Comparison of ENCODE assay signal across 3 cellular contexts in the genomic region with DNA sequence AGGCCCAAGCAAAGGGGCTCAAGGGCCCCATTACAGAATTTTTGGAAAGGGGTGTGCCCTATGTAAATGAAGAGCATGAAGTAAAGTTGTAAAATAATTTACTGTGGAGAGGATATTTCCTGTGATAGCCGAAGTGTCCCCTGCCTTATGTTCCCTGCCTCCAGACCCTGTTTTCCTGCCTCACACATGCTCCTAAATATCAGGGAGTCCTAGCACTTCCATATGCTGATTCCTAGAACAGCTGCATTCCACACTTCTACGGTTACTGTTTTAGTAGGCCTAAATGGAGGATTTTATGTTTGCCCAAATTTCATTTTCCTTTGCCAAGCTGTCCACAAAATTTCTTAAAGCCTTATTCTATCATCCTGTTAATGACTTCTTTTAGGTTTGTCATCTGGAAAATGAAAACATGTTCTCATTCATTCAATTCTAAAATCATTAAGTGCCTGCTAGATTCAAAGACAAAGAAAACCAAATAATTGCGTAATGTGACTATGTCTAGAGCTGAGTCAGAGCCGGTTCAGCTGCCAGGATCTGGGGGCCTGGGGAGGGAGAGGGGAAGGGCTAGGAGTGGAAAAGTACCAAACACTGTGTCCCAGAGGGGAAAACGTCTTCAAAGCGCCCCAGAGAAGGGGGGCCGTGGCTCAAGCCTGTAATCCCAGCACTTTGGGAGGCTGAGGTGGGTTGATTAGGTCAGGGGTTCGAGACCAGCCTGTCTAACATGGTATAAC.
A peak's percentile ranks its signal among the peaks of the same experiment; 100 is the strongest.
TF ChIP-seq lines count a peak whose summit lies in the region.

No MANE protein-coding gene starts in this region.

TF ChIP-seq in A549, 52 proteins besides CTCF, POLR2A, EP300 and RAD21:
- peak; percentile 74 to 95; a peak in 3 of 4 replicates for TF ChIP-seq CEBPB (IDR thresholded peaks at IDR 0.05)
- TF ChIP-seq FOSL2 (IDR thresholded peaks at IDR 0.05) = no peak
- TF ChIP-seq FOSL2 (CRISPR knock-in tag; IDR thresholded peaks at IDR 0.05) = peak; percentile 52
- no peak for TF ChIP-seq ZC3H11A (IDR thresholded peaks at IDR 0.05)
TF ChIP-seq in A549: peak in this region for 2.

TF ChIP-seq in HepG2, 621 proteins besides CTCF, POLR2A, EP300 and RAD21 (continues in another document):
- peak; percentile 32; the same call in 1 of the 2 replicates for TF ChIP-seq TBX2 (CRISPR knock-in tag; IDR thresholded peaks at IDR 0.05; ENCODE audit: borderline replicate concordance)
- TF ChIP-seq, protein P1, sequence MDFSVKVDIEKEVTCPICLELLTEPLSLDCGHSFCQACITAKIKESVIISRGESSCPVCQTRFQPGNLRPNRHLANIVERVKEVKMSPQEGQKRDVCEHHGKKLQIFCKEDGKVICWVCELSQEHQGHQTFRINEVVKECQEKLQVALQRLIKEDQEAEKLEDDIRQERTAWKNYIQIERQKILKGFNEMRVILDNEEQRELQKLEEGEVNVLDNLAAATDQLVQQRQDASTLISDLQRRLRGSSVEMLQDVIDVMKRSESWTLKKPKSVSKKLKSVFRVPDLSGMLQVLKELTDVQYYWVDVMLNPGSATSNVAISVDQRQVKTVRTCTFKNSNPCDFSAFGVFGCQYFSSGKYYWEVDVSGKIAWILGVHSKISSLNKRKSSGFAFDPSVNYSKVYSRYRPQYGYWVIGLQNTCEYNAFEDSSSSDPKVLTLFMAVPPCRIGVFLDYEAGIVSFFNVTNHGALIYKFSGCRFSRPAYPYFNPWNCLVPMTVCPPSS (IDR thresholded peaks at IDR 0.05) = no peak
- TF ChIP-seq CCAR2 (optimal IDR thresholded peaks at IDR 0.05; ENCODE audit: low read depth, low read length) = no peak
- TF ChIP-seq, protein P2, sequence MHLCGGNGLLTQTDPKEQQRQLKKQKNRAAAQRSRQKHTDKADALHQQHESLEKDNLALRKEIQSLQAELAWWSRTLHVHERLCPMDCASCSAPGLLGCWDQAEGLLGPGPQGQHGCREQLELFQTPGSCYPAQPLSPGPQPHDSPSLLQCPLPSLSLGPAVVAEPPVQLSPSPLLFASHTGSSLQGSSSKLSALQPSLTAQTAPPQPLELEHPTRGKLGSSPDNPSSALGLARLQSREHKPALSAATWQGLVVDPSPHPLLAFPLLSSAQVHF (CRISPR knock-in tag; IDR thresholded peaks at IDR 0.05) = no peak
- no peak for TF ChIP-seq KLF6 (CRISPR knock-in tag; IDR thresholded peaks at IDR 0.05)
- peak; percentile 41; the same call in 1 of the 2 replicates for TF ChIP-seq CREM (IDR thresholded peaks at IDR 0.05)
- TF ChIP-seq CREM (CRISPR knock-in tag; IDR thresholded peaks at IDR 0.05) = no peak
- peak; percentile 29; the same call in 1 of the 2 replicates for TF ChIP-seq SMC3 (IDR thresholded peaks at IDR 0.05; ENCODE audit: low read length)
- TF ChIP-seq ZKSCAN1 (IDR thresholded peaks at IDR 0.05; ENCODE audit: low read length) = no peak
- TF ChIP-seq, protein P3, sequence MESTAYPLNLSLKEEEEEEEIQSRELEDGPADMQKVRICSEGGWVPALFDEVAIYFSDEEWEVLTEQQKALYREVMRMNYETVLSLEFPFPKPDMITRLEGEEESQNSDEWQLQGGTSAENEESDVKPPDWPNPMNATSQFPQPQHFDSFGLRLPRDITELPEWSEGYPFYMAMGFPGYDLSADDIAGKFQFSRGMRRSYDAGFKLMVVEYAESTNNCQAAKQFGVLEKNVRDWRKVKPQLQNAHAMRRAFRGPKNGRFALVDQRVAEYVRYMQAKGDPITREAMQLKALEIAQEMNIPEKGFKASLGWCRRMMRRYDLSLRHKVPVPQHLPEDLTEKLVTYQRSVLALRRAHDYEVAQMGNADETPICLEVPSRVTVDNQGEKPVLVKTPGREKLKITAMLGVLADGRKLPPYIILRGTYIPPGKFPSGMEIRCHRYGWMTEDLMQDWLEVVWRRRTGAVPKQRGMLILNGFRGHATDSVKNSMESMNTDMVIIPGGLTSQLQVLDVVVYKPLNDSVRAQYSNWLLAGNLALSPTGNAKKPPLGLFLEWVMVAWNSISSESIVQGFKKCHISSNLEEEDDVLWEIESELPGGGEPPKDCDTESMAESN (CRISPR knock-in tag; conservative IDR thresholded peaks at IDR 0.05) = peak; percentile 49; the same call in 1 of the 2 replicates
- TF ChIP-seq ZNF737 (CRISPR knock-in tag; IDR thresholded peaks at IDR 0.05; ENCODE audit: borderline replicate concordance) = no peak
- TF ChIP-seq CBX2 (IDR thresholded peaks at IDR 0.05; ENCODE audit: low read depth, low read length) = no peak
- no peak for TF ChIP-seq CBX2 (CRISPR knock-in tag; IDR thresholded peaks at IDR 0.05; ENCODE audit: low read depth)
- TF ChIP-seq, protein P4, sequence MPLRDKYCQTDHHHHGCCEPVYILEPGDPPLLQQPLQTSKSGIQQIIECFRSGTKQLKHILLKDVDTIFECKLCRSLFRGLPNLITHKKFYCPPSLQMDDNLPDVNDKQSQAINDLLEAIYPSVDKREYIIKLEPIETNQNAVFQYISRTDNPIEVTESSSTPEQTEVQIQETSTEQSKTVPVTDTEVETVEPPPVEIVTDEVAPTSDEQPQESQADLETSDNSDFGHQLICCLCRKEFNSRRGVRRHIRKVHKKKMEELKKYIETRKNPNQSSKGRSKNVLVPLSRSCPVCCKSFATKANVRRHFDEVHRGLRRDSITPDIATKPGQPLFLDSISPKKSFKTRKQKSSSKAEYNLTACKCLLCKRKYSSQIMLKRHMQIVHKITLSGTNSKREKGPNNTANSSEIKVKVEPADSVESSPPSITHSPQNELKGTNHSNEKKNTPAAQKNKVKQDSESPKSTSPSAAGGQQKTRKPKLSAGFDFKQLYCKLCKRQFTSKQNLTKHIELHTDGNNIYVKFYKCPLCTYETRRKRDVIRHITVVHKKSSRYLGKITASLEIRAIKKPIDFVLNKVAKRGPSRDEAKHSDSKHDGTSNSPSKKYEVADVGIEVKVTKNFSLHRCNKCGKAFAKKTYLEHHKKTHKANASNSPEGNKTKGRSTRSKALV (CRISPR knock-in tag; IDR thresholded peaks at IDR 0.05) = no peak
- peak; percentile 71 for TF ChIP-seq ZNF331 (CRISPR knock-in tag; IDR thresholded peaks at IDR 0.05)
- TF ChIP-seq RARA (CRISPR knock-in tag; IDR thresholded peaks at IDR 0.05) = peak; percentile 63
- TF ChIP-seq NAIF1 (CRISPR knock-in tag; IDR thresholded peaks at IDR 0.05; ENCODE audit: borderline replicate concordance) = no peak
- no peak for TF ChIP-seq TSC22D2 (CRISPR knock-in tag; IDR thresholded peaks at IDR 0.05; ENCODE audit: borderline replicate concordance)
- TF ChIP-seq SP1 (IDR thresholded peaks at IDR 0.05) = no peak
- no peak for TF ChIP-seq SP1 (CRISPR knock-in tag; IDR thresholded peaks at IDR 0.05)
- TF ChIP-seq, protein P5, sequence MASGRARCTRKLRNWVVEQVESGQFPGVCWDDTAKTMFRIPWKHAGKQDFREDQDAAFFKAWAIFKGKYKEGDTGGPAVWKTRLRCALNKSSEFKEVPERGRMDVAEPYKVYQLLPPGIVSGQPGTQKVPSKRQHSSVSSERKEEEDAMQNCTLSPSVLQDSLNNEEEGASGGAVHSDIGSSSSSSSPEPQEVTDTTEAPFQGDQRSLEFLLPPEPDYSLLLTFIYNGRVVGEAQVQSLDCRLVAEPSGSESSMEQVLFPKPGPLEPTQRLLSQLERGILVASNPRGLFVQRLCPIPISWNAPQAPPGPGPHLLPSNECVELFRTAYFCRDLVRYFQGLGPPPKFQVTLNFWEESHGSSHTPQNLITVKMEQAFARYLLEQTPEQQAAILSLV (CRISPR knock-in tag; IDR thresholded peaks at IDR 0.05; ENCODE audit: borderline replicate concordance) = no peak
- TF ChIP-seq, protein P6, sequence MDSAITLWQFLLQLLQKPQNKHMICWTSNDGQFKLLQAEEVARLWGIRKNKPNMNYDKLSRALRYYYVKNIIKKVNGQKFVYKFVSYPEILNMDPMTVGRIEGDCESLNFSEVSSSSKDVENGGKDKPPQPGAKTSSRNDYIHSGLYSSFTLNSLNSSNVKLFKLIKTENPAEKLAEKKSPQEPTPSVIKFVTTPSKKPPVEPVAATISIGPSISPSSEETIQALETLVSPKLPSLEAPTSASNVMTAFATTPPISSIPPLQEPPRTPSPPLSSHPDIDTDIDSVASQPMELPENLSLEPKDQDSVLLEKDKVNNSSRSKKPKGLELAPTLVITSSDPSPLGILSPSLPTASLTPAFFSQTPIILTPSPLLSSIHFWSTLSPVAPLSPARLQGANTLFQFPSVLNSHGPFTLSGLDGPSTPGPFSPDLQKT (CRISPR knock-in tag; IDR thresholded peaks at IDR 0.05; ENCODE audit: borderline replicate concordance) = no peak

TF ChIP-seq in HEK293T, 16 proteins besides CTCF, POLR2A, EP300 and RAD21:
- TF ChIP-seq NFRKB (IDR thresholded peaks at IDR 0.05) (no peak), BHLHE40 (IDR thresholded peaks at IDR 0.05; ENCODE audit: borderline replicate concordance) (no peak), FOXK2 (IDR thresholded peaks at IDR 0.05) (no peak), SUZ12 (IDR thresholded peaks at IDR 0.05) (no peak), LEF1 (IDR thresholded peaks at IDR 0.05; ENCODE audit: borderline replicate concordance) (no peak), FOXA1 (IDR thresholded peaks at IDR 0.05) (no peak), HDGF (IDR thresholded peaks at IDR 0.05; ENCODE audit: borderline replicate concordance) (no peak), ZNF384 (IDR thresholded peaks at IDR 0.05) (no peak), TARDBP (IDR thresholded peaks at IDR 0.05) (no peak), ARNT (IDR thresholded peaks at IDR 0.05) (no peak)
